ENCODE assay signal across 1 cellular context in genomic region chr2:47686018-47686417, GRCh38.
TF ChIP-seq lines count a peak whose summit lies in the region.

No MANE protein-coding gene starts in this region.

TF ChIP-seq in A549, 52 proteins besides CTCF, POLR2A, EP300 and RAD21 (continued from another document):
- TF ChIP-seq REST (IDR thresholded peaks at IDR 0.05) = no peak
TF ChIP-seq in A549: peak in this region for 0.
